ENCODE assay signal across 25 cellular contexts in genomic region chr14:51014625-51015024, GRCh38.
DNase-seq lines count a peak whose midpoint lies in the region; ATAC-seq, FAIRE-seq and TF ChIP-seq lines count a peak whose summit lies in the region.
"Had no signal": no experiment of that assay in that cellular context is flagged by ENCODE, and none has a peak within 500 bp of the region (broad histone marks: within the 10 kb centered on the region; RNA-seq: fewer than 3 reads in every experiment).

No MANE protein-coding gene starts in this region.

- H3K4me1 ChIP-seq in cardiac muscle cell (ENCODE audit: low read depth) (peaks cover 14% of the 10 kb centered on the region), right cardiac atrium (ENCODE audit: control insufficient read depth, insufficient read depth, low read length) (no peaks in the 10 kb centered on the region), endothelial cell of umbilical vein (ENCODE audit: control insufficient read depth, extremely low read depth, insufficient read depth, low read length) (no peaks in the 10 kb centered on the region), uterus (no peaks in the 10 kb centered on the region)
- H3K4me1 ChIP-seq: esophagus squamous epithelium had no signal

- H3K27me3 ChIP-seq in cardiac muscle cell (no peaks in the 10 kb centered on the region), right cardiac atrium (ENCODE audit: control insufficient read depth, insufficient read depth) (no peaks in the 10 kb centered on the region), endothelial cell of umbilical vein (ENCODE audit: control insufficient read depth in 2 of 2, insufficient read depth in 2 of 2, low read length in 2 of 2) (peaks cover 7 to 12% of the 10 kb centered on the region in 2 experiments), uterus (no peaks in the 10 kb centered on the region)
- H3K27me3 ChIP-seq: BLaER1 treated with 17β-estradiol and CSF1 and Interleukin-3, amounts not matched to agents 10 nM and 100 nM; brain microvascular endothelial cell; esophagus squamous epithelium; sigmoid colon had no signal

- H3K4me2 ChIP-seq in endothelial cell of umbilical vein (ENCODE audit: insufficient read depth, low read length): no peak overlapping the region
- H3K4me2 ChIP-seq: BLaER1 treated with 17β-estradiol and CSF1 and Interleukin-3, amounts not matched to agents 10 nM and 100 nM had no signal

- FAIRE-seq in RCC 7860 (lab: Jason Lieb, UNC): peak; percentile 86
- FAIRE-seq in endothelial cell of umbilical vein (lab: Jason Lieb, UNC): no peak

- no peak overlapping the region for H2AFZ ChIP-seq in endothelial cell of umbilical vein (ENCODE audit: low read depth, low read length)

- H3K9me1 ChIP-seq in endothelial cell of umbilical vein (replicated peaks; ENCODE audit: control insufficient read depth, extremely low read depth, insufficient read depth, low read length): no peaks in the 10 kb centered on the region

- no peak overlapping the region for H3K9ac ChIP-seq in endothelial cell of umbilical vein (replicated peaks; ENCODE audit: extremely low read depth, insufficient read depth, low read length)
- H3K9ac ChIP-seq: BLaER1 treated with 17β-estradiol and CSF1 and Interleukin-3, amounts not matched to agents 10 nM and 100 nM had no signal

- TF ChIP-seq POLR2A in endothelial cell of umbilical vein (IDR thresholded peaks at IDR 0.05; ENCODE audit: low read depth, low read length): no peak
- no peak for TF ChIP-seq POLR2A in uterus (IDR thresholded peaks at IDR 0.05)

- CTCF ChIA-PET in endothelial cell of umbilical vein (lab: Charles Lee): no interaction called here

- H3K36me3 ChIP-seq in cardiac muscle cell (no peaks in the 10 kb centered on the region), endothelial cell of umbilical vein (ENCODE audit: control insufficient read depth in 2 of 2, extremely low read depth in 1 of 2, insufficient read depth in 2 of 2, low read length in 2 of 2) (no peaks in the 10 kb centered on the region), uterus (no peaks in the 10 kb centered on the region)
- H3K36me3 ChIP-seq: BLaER1 treated with 17β-estradiol and CSF1 and Interleukin-3, amounts not matched to agents 10 nM and 100 nM; brain microvascular endothelial cell; esophagus squamous epithelium; sigmoid colon had no signal

- H3K79me2 ChIP-seq in endothelial cell of umbilical vein (ENCODE audit: control insufficient read depth, insufficient read depth, low read length): no peaks in the 10 kb centered on the region

- H4K20me1 ChIP-seq in endothelial cell of umbilical vein (replicated peaks; ENCODE audit: control insufficient read depth, extremely low read depth, insufficient read depth, low read length): no peaks in the 10 kb centered on the region
- H4K20me1 ChIP-seq: BLaER1 treated with 17β-estradiol and CSF1 and Interleukin-3, amounts not matched to agents 10 nM and 100 nM had no signal

- dilution Hi-C loops in endothelial cell of umbilical vein (cut with MboI; ENCODE audit: extremely low pct_ligation_motif_present, low sequenced_read_pairs): no loop called here

- 51% methylated on average over 3 of the region's 3 CpGs for WGBS in right cardiac atrium

- H3K27ac ChIP-seq in cardiac muscle cell (peak overlapping the region; percentile 48), right cardiac atrium (ENCODE audit: low read length) (no peak overlapping the region), endothelial cell of umbilical vein (ENCODE audit: insufficient read depth, low read depth, low read length) (no peak overlapping the region), uterus (peak overlapping the region; percentile 11 to 40)
- H3K27ac ChIP-seq: BLaER1 treated with 17β-estradiol and CSF1 and Interleukin-3, amounts not matched to agents 10 nM and 100 nM; brain microvascular endothelial cell; coronary artery; esophagus squamous epithelium had no signal

- TF ChIP-seq CTCF in cardiac muscle cell (IDR thresholded peaks at IDR 0.05; ENCODE audit: low read depth, low read length): no peak
- no peak for TF ChIP-seq CTCF in endothelial cell of umbilical vein (IDR thresholded peaks at IDR 0.05; ENCODE audit: extremely low read depth in 1 of 2, insufficient read depth in 1 of 2, low read depth in 1 of 2, low read length in 2 of 2)
- TF ChIP-seq CTCF in uterus (IDR thresholded peaks at IDR 0.05): no peak

- ATAC-seq in right cardiac atrium: no peak
- no peak for ATAC-seq in HG03139 (IDR thresholded peaks at IDR 0.05; ENCODE audit: unreplicated experiment)
- no peak for ATAC-seq in GM21619 (IDR thresholded peaks at IDR 0.05; ENCODE audit: unreplicated experiment)
- ATAC-seq: activated naive CD8-positive, alpha-beta T cell treated with anti-CD3 and anti-CD28 coated beads, Interleukin-2, amount 50 U/mL, for 24 hours; HCT116 had no signal

- no peak for DNase-seq in cardiac muscle cell (ENCODE audit: low read depth in 1 of 2, low spot score in 1 of 2)
- DNase-seq in right cardiac atrium: no peak
- DNase-seq in RCC 7860 (ENCODE audit: low spot score): peak; percentile 64
- peak; percentile 18 for DNase-seq in endothelial cell of umbilical vein (ENCODE audit: low read depth, low spot score)
- no peak for DNase-seq in uterus
- DNase-seq: activated CD4-positive, alpha-beta memory T cell treated with anti-CD3 and anti-CD28 coated beads for 36 hours; activated CD4-positive, CD25-positive, alpha-beta regulatory T cell; activated effector memory CD4-positive, alpha-beta T cell treated with Interleukin-2 at 50 U/mL for 16 hours; activated naive CD8-positive, alpha-beta T cell treated with anti-CD3 and anti-CD28 coated beads, Interleukin-2, amount 50 U/mL, for 24 hours; Calu3; endodermal cell; esophagus squamous epithelium; islet precursor cell; Kasumi-1; NCI-H1092; NCI-H187; NCI-H748 treated with DMSO at 0.1 percent for 48 hours had no signal

- H3K9me3 ChIP-seq in cardiac muscle cell (ENCODE audit: low read depth): no peaks in the 10 kb centered on the region
- H3K9me3 ChIP-seq in right cardiac atrium (ENCODE audit: control insufficient read depth, low read length): no peaks in the 10 kb centered on the region
- H3K9me3 ChIP-seq in endothelial cell of umbilical vein (replicated peaks; ENCODE audit: control insufficient read depth, insufficient read depth, low read length): no peaks in the 10 kb centered on the region
- H3K9me3 ChIP-seq in uterus: no peaks in the 10 kb centered on the region
- H3K9me3 ChIP-seq: esophagus squamous epithelium, sigmoid colon had no signal

- POLR2A ChIA-PET in endothelial cell of umbilical vein (lab: Charles Lee): no interaction called here

- intact Hi-C loops in right cardiac atrium (cut with DNase I) (no loop called here), endothelial cell of umbilical vein (cut with micrococcal nuclease) (no loop called here), uterus (cut with DNase I; ENCODE audit: low total_unique reads) (no loop called here)

- H3K4me3 ChIP-seq in cardiac muscle cell (no peak overlapping the region), right cardiac atrium (ENCODE audit: low read length) (no peak overlapping the region), endothelial cell of umbilical vein (replicated peaks in 1 of 3; ENCODE audit: insufficient read depth in 1 of 3, low read depth in 1 of 3, low read length in 3 of 3) (no peak overlapping the region), uterus (no peak overlapping the region)
- H3K4me3 ChIP-seq: BLaER1 treated with 17β-estradiol and CSF1 and Interleukin-3, amounts not matched to agents 10 nM and 100 nM; coronary artery; esophagus squamous epithelium; lung; sigmoid colon had no signal

- BruUV-seq in endothelial cell of umbilical vein (replicated peaks; lab: Mats Ljungman, UMichigan): no TSS peak

TF ChIP-seq in endothelial cell of umbilical vein, 7 proteins besides CTCF, POLR2A, EP300 and RAD21:
- TF ChIP-seq MYC (IDR thresholded peaks at IDR 0.05; ENCODE audit: low read depth, low read length) (no peak), EZH2 (IDR thresholded peaks at IDR 0.05; ENCODE audit: borderline replicate concordance, low read depth, low read length, severe bottlenecking) (no peak), POLR2AphosphoS5 (IDR thresholded peaks at IDR 0.05; ENCODE audit: insufficient read depth, low read depth, low read length) (no peak), GATA2 (IDR thresholded peaks at IDR 0.05; ENCODE audit: insufficient read depth, insufficient read length, low read depth, low read length) (no peak), MAX (IDR thresholded peaks at IDR 0.05; ENCODE audit: insufficient read depth, insufficient read length) (no peak), FOS (IDR thresholded peaks at IDR 0.05; ENCODE audit: borderline replicate concordance, insufficient read depth, low read length) (peak; percentile 49), JUN (IDR thresholded peaks at IDR 0.05; ENCODE audit: borderline replicate concordance, insufficient read depth, insufficient read length, low read depth) (no peak)

Comparison
In these comparisons a context has a peak if more than half of its experiments do, and no peak if none do; other contexts are left out.
1. H3K27ac ChIP-seq: peak in cardiac muscle cell (single experiment) and uterus (2 of 2); none in right cardiac atrium (single experiment) and endothelial cell of umbilical vein (single experiment).
2. DNase-seq: peak in RCC 7860 (single experiment) and endothelial cell of umbilical vein (single experiment); none in cardiac muscle cell (0 of 2), right cardiac atrium (0 of 3) and uterus (0 of 2).